Comparison of ENCODE assay signal across 18 cellular contexts in the genomic region with DNA sequence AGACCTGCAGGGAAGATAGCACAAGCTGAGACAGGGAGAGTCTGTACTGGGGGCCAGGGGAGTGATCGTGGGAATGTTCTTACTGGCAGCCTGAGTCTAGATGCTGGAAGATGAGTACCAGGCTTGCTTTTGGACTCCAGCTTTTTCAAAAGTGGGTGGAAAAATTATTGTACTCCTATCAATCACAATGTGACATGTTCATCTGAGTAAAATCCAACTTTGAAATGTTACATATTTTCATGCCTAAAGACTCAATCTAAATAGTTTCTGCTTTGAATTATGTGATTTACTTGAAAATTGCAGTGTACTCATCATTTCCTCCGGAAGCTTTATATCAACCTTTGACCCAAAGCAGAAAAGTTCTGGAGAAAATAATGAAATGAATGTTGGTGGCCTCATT. TPM values are rescaled to one million over a fixed set of nuclear protein-coding genes. Genes with fewer than 3 reads are reported as not detected.
DNase-seq lines count a peak whose midpoint lies in the region; ATAC-seq, FAIRE-seq and TF ChIP-seq lines count a peak whose summit lies in the region.
"Had no signal": no experiment of that assay in that cellular context is flagged by ENCODE, and none has a peak within 500 bp of the region (broad histone marks: within the 10 kb centered on the region; RNA-seq: fewer than 3 reads in every experiment).

No MANE protein-coding gene starts in this region.

- peaks cover 22% of the 10 kb centered on the region for H3K9me3 Mint-ChIP-seq in mesothelial cell of epicardium
- peaks cover 6% of the 10 kb centered on the region for H3K9me3 Mint-ChIP-seq in type B pancreatic cell
- peaks cover 9% of the 10 kb centered on the region for H3K9me3 Mint-ChIP-seq in MCF 10A (ENCODE audit: unreplicated experiment)

- no peaks in the 10 kb centered on the region for H3K27me3 Mint-ChIP-seq in mesothelial cell of epicardium (ENCODE audit: low read depth)
- H3K27me3 Mint-ChIP-seq in type B pancreatic cell, result no peaks in the 10 kb centered on the region
- H3K27me3 Mint-ChIP-seq in MCF 10A (ENCODE audit: insufficient read depth, unreplicated experiment), result no peaks in the 10 kb centered on the region

- WGBS in K562 (ENCODE audit: insufficient coverage, low coverage, missing lambda C conversion rate), result 40% methylated on average over 2 of the region's 2 CpGs

- BruUV-seq in K562 (replicated peaks; lab: Mats Ljungman, UMichigan) (no TSS peak), MCF 10A (replicated peaks; lab: Mats Ljungman, UMichigan) (no TSS peak)

- TF ChIP-seq EP300 in K562 (IDR thresholded peaks at IDR 0.05; ENCODE audit: low read length), result no peak

- intact Hi-C loops in K562 (cut with micrococcal nuclease), result no loop called here
- intact Hi-C loops in MCF 10A (cut with micrococcal nuclease), result no loop called here

- POLR2A ChIA-PET in K562 (lab: Yijun Ruan, JAX), result interaction anchor here (1.0 to 1.1 kb wide), 2 partner anchors 9 to 23 kb away, joined by 5 to 6 read pairs; no protein-coding TSS in a partner anchor
- POLR2A ChIA-PET in MCF 10A (lab: Yijun Ruan, JAX), result interaction anchor here (1.1 kb wide), 1 partner anchor 13 kb away, joined by 4 read pairs; no protein-coding TSS in a partner anchor

- no peak for FAIRE-seq in K562 (lab: Jason Lieb, UNC)
- FAIRE-seq: GM12892, GM19239 had no signal

- no peaks in the 10 kb centered on the region for H3K79me2 ChIP-seq in K562 (ENCODE audit: control insufficient read depth, insufficient read depth, low read length)

- H3K27ac Mint-ChIP-seq in mesothelial cell of epicardium (peak overlapping the region; percentile 51), type B pancreatic cell (peak overlapping the region; percentile 30), MCF 10A (ENCODE audit: low read depth, unreplicated experiment) (no peak overlapping the region)
- H3K27ac Mint-ChIP-seq: HFFc6, IgD-negative memory B cell had no signal

- no peak for ATAC-seq in K562

- in situ Hi-C loops in K562 (cut with MboI), result no loop called here

- no peaks in the 10 kb centered on the region for H3K9me1 ChIP-seq in K562 (ENCODE audit: control insufficient read depth, insufficient read depth, low read length)

- H3K4me2 ChIP-seq in K562 (ENCODE audit: insufficient read depth, low read length), result no peak overlapping the region
- H3K4me2 ChIP-seq: BLaER1 had no signal

- no peak for TF ChIP-seq POLR2A in K562 (conservative IDR thresholded peaks at IDR 0.05)

- H3K9me3 ChIP-seq in SK-N-MC (ENCODE audit: low read depth, low read length) (no peaks in the 10 kb centered on the region), K562 (replicated peaks; ENCODE audit: control insufficient read depth, insufficient read depth, low read depth, low read length) (peaks cover 7% of the 10 kb centered on the region)

- no peak overlapping the region for H2AFZ ChIP-seq in K562 (ENCODE audit: low read depth, low read length)

- peaks cover 8 to 13% of the 10 kb centered on the region in 2 experiments; a peak in 4 of 5 replicates for H3K4me1 ChIP-seq in K562 (replicated peaks in 1 of 2; ENCODE audit: control insufficient read depth in 2 of 2, insufficient read depth in 2 of 2, low read length in 2 of 2)
- H3K4me1 ChIP-seq: BLaER1 had no signal

- TF ChIP-seq RAD21 in K562 (CRISPR knock-in tag; conservative IDR thresholded peaks at IDR 0.05 in 1 of 2, IDR thresholded peaks at IDR 0.05 in 1 of 2), result no peak

- H3K27me3 ChIP-seq in K562 (ENCODE audit: control insufficient read depth in 2 of 2, insufficient read depth in 2 of 2, low read length in 2 of 2), result no peaks in the 10 kb centered on the region
- H3K27me3 ChIP-seq: BLaER1 had no signal

- peaks cover 3% of the 10 kb centered on the region for H3K36me3 Mint-ChIP-seq in mesothelial cell of epicardium
- no peaks in the 10 kb centered on the region for H3K36me3 Mint-ChIP-seq in type B pancreatic cell
- H3K36me3 Mint-ChIP-seq in MCF 10A (ENCODE audit: insufficient read depth, unreplicated experiment), result no peaks in the 10 kb centered on the region
- H3K36me3 Mint-ChIP-seq: IgD-negative memory B cell had no signal

- no peak overlapping the region for H3K27ac ChIP-seq in SK-N-MC
- no peak overlapping the region for H3K27ac ChIP-seq in K562 (ENCODE audit: extremely low read depth, low read depth, low read length)
- H3K27ac ChIP-seq: BLaER1 had no signal

- CTCF ChIA-PET in K562 (lab: Yijun Ruan, JAX; ENCODE audit: low intra/inter-chr PET ratio) (no interaction called here), MCF 10A (lab: Yijun Ruan, JAX) (interaction anchor here (0.8 kb wide), 2 partner anchors 19 to 124 kb away, joined by 3 read pairs; no protein-coding TSS in a partner anchor)

- TF ChIP-seq CTCF in K562 (IDR thresholded peaks at IDR 0.05 in 2 of 3, conservative IDR thresholded peaks at IDR 0.05 in 1 of 3; ENCODE audit: insufficient read depth in 2 of 3, low read depth in 1 of 3, low read length in 3 of 3) (no peak), mesothelial cell of epicardium (IDR thresholded peaks at IDR 0.05; ENCODE audit: unreplicated experiment) (no peak), type B pancreatic cell (conservative IDR thresholded peaks at IDR 0.05) (no peak), MCF 10A (IDR thresholded peaks at IDR 0.05; ENCODE audit: unreplicated experiment) (no peak)

- no peaks in the 10 kb centered on the region for H4K20me1 ChIP-seq in K562 (replicated peaks; ENCODE audit: control insufficient read depth, insufficient read depth, low read length)
- H4K20me1 ChIP-seq: BLaER1 had no signal

- H3K4me1 Mint-ChIP-seq in mesothelial cell of epicardium, result peaks cover 33% of the 10 kb centered on the region
- peaks cover 29% of the 10 kb centered on the region for H3K4me1 Mint-ChIP-seq in type B pancreatic cell (ENCODE audit: unreplicated experiment)
- H3K4me1 Mint-ChIP-seq in MCF 10A (ENCODE audit: insufficient read depth, unreplicated experiment), result peaks cover 33% of the 10 kb centered on the region

- DNase-seq in SK-N-MC (ENCODE audit: low read depth, low spot score) (no peak), K562 (ENCODE audit: extremely low read depth in 1 of 4, low spot score in 3 of 4) (no peak), mesothelial cell of epicardium (ENCODE audit: low spot score in 2 of 2, unreplicated experiment in 2 of 2) (no peak), type B pancreatic cell (ENCODE audit: extremely low spot score, unreplicated experiment) (no peak), MCF 10A (ENCODE audit: unreplicated experiment) (no peak), NCI-H774 (lab: John Stamatoyannopoulos, UW) (no peak)
- no peak for DNase-seq in stimulated activated CD4-positive, alpha-beta T cell treated with anti-CD3 and anti-CD28 coated beads, Interleukin-4, amount 100 ng/mL, for 1 hour
- DNase-seq: AML-193; Caco-2; CD8-positive, alpha-beta memory T cell; DND-41; GDM1; HCEC 1CT; HFFc6 had no signal

- 0 out of 2 replicates have a peak overlapping the region, but pooled peaks have one; percentile 20 for H3K4me3 ChIP-seq in SK-N-MC
- no peak overlapping the region for H3K4me3 ChIP-seq in K562
- H3K4me3 ChIP-seq: BLaER1 had no signal

- H3K36me3 ChIP-seq in SK-N-MC (ENCODE audit: insufficient read depth, low read length) (no peaks in the 10 kb centered on the region), K562 (ENCODE audit: control insufficient read depth, insufficient read depth, low read length) (no peaks in the 10 kb centered on the region)
- H3K36me3 ChIP-seq: BLaER1 had no signal

- H3K4me3 Mint-ChIP-seq in mesothelial cell of epicardium (no peak overlapping the region), type B pancreatic cell (peak overlapping the region; percentile 56), MCF 10A (ENCODE audit: unreplicated experiment) (no peak overlapping the region)
- H3K4me3 Mint-ChIP-seq: CD8-positive, alpha-beta memory T cell; HFFc6; IgD-negative memory B cell had no signal

- peak overlapping the region; percentile 7 for H3K9ac ChIP-seq in SK-N-MC (ENCODE audit: insufficient read length)
- H3K9ac ChIP-seq in K562 (ENCODE audit: insufficient read depth in 1 of 2, low read depth in 2 of 2, low read length in 2 of 2), result no peak overlapping the region
- H3K9ac ChIP-seq: BLaER1 had no signal

TF ChIP-seq in K562, 482 proteins besides CTCF, POLR2A, EP300 and RAD21 (continues in another document):
- no peak for TF ChIP-seq SRSF7 (optimal IDR thresholded peaks at IDR 0.05; ENCODE audit: low read depth, low read length)
- TF ChIP-seq MEIS2 (IDR thresholded peaks at IDR 0.05; ENCODE audit: partially characterized antibody), result peak; percentile 19

RNA-seq across cellular contexts. Expression of a gene that starts 49.7 kb away (rescaled TPM):
- total RNA-seq in K562 (2011; cell fraction: chromatin; rRNA removed; ENCODE audit: low replicate concordance), result 39.5 and 67.1 TPM in 2 replicates
- total RNA-seq in K562 (2011; cell fraction: nucleolus; rRNA removed), result 22.7 and 28.6 TPM in 2 replicates
- 36.4 and 54.3 TPM in 2 replicates for total RNA-seq in K562 (2011; cell fraction: nucleoplasm; rRNA removed)
- total RNA-seq in K562 (2014; rRNA removed) (4.1 and 6.3 TPM in 2 replicates), K562 (2014; rRNA removed; fragmentation: Illumina TruSeq; extraction: Trizol) (4.4 and 4.9 TPM in 2 replicates), K562 (2015; rRNA removed; fragmentation: Illumina TruSeq; extraction: Trizol) (2.9 and 3.6 TPM in 2 replicates), K562 (2021) (4.0 and 4.2 TPM in 2 replicates), mesothelial cell of epicardium (23.2 to 28.6 TPM (median 25.8 TPM) in 3 replicates), type B pancreatic cell (ENCODE audit: low replicate concordance) (12.9 and 16.7 TPM in 2 replicates), MCF 10A (2022) (1.2 and 2.3 TPM in 2 replicates)
- polyA plus RNA-seq in K562 (2011; rRNA removed) (7.9 and 10.0 TPM in 2 replicates), K562 (2014; fragmentation: Illumina TruSeq; extraction: Trizol) (3.5 and 4.1 TPM in 2 replicates), K562 (2014; fragmentation: Nextera tagmentation; extraction: Ambion mirVana) (1 to 10 TPM; 1.6 to 1.8 TPM), K562 (2014; rRNA removed) (3.1 and 4.4 TPM in 2 replicates)
- polyA plus RNA-seq in K562 (2011; cell fraction: cytosol; rRNA removed), result 2.8 and 4.2 TPM in 2 replicates
- polyA plus RNA-seq in K562 (2011; cell fraction: nucleus; rRNA removed), result 7.7 and 8.6 TPM in 2 replicates
- polyA plus RNA-seq in K562 (2012), result 2.7 and 8.7 TPM in 2 replicates
- 11.3 and 14.3 TPM in 2 replicates for polyA minus RNA-seq in K562 (2011; rRNA and poly(A)+ RNA removed)
- polyA minus RNA-seq in K562 (2011; cell fraction: cytosol; rRNA and poly(A)+ RNA removed), result 2.3 and 3.1 TPM in 2 replicates
- 6.5 and 12.1 TPM in 2 replicates for polyA minus RNA-seq in K562 (2011; cell fraction: nucleus; rRNA and poly(A)+ RNA removed)
